ENCODE assay signal across 13 cellular contexts in genomic region chr1:33365560-33365997, GRCh38. TPM values are rescaled to one million over a fixed set of nuclear protein-coding genes. Genes with fewer than 3 reads are reported as not detected.
DNase-seq lines count a peak whose midpoint lies in the region; ATAC-seq, FAIRE-seq and TF ChIP-seq lines count a peak whose summit lies in the region.
"Had no signal": no experiment of that assay in that cellular context is flagged by ENCODE, and none has a peak within 500 bp of the region (broad histone marks: within the 10 kb centered on the region; RNA-seq: fewer than 3 reads in every experiment).

No MANE protein-coding gene starts in this region.

- intact Hi-C loops in K562 (cut with micrococcal nuclease) = loop anchor here (5.0 to 10.0 kb wide), 2 partner anchors 231 to 247 kb away; no protein-coding TSS in a partner anchor

- in situ Hi-C loops in K562 (cut with MboI) = loop anchor here (5.0 kb wide), 1 partner anchor 68 kb away; no protein-coding TSS in a partner anchor

- TF ChIP-seq RAD21 in K562 (CRISPR knock-in tag; conservative IDR thresholded peaks at IDR 0.05 in 1 of 2, IDR thresholded peaks at IDR 0.05 in 1 of 2) = no peak

- no peak overlapping the region for H3K4me2 ChIP-seq in K562 (ENCODE audit: insufficient read depth, low read length)

- CTCF ChIA-PET in K562 (lab: Yijun Ruan, JAX; ENCODE audit: low intra/inter-chr PET ratio) = interaction anchor here (1.7 kb wide), 1 partner anchor 71 kb away, joined by 7 read pairs; no protein-coding TSS in a partner anchor

- H3K27me3 ChIP-seq in K562 (ENCODE audit: control insufficient read depth in 2 of 2, insufficient read depth in 2 of 2, low read length in 2 of 2) (peaks cover 9 to 17% of the 10 kb centered on the region in 2 experiments; a peak in 4 of 5 replicates), right atrium auricular region (no peaks in the 10 kb centered on the region), MG63 (no peaks in the 10 kb centered on the region)

- TF ChIP-seq CTCF in K562 (IDR thresholded peaks at IDR 0.05 in 2 of 3, conservative IDR thresholded peaks at IDR 0.05 in 1 of 3; ENCODE audit: insufficient read depth in 2 of 3, low read depth in 1 of 3, low read length in 3 of 3) (no peak), right atrium auricular region (IDR thresholded peaks at IDR 0.05) (no peak)

- H3K36me3 ChIP-seq in K562 (ENCODE audit: control insufficient read depth, insufficient read depth, low read length) = no peaks in the 10 kb centered on the region
- H3K36me3 ChIP-seq in right atrium auricular region = no peaks in the 10 kb centered on the region
- no peaks in the 10 kb centered on the region for H3K36me3 ChIP-seq in MG63

- peaks cover 37% of the 10 kb centered on the region for H4K20me1 ChIP-seq in K562 (replicated peaks; ENCODE audit: control insufficient read depth, insufficient read depth, low read length)

- DNase-seq in EH (ENCODE audit: low read depth) (peak; percentile 84), K562 (ENCODE audit: extremely low read depth in 1 of 4, low spot score in 3 of 4) (no peak), right atrium auricular region (ENCODE audit: low spot score) (no peak), renal cortical epithelial cell (ENCODE audit: low read depth) (peak; percentile 81), MG63 (no peak), DMS53 treated with DMSO at 0.1 percent for 48 hours (lab: John Stamatoyannopoulos, UW; ENCODE audit: unreplicated experiment) (no peak)
- DNase-seq: natural killer cell, NCI-H2081 had no signal

- no peaks in the 10 kb centered on the region for H3K79me2 ChIP-seq in K562 (ENCODE audit: control insufficient read depth, insufficient read depth, low read length)

- H3K9ac ChIP-seq in K562 (ENCODE audit: insufficient read depth in 1 of 2, low read depth in 2 of 2, low read length in 2 of 2) = 0 out of 4 replicates have a peak overlapping the region, but pooled peaks of 1 of the 2 experiments have one; percentile 39

- H3K9me1 ChIP-seq in K562 (ENCODE audit: control insufficient read depth, insufficient read depth, low read length) = no peaks in the 10 kb centered on the region

- H3K4me1 ChIP-seq in K562 (replicated peaks in 1 of 2; ENCODE audit: control insufficient read depth in 2 of 2, insufficient read depth in 2 of 2, low read length in 2 of 2) (peaks cover 7 to 28% of the 10 kb centered on the region in 2 experiments), right atrium auricular region (peaks cover 0 to 74% of the 10 kb centered on the region in 2 donors)

- no peak for FAIRE-seq in K562 (lab: Jason Lieb, UNC)
- FAIRE-seq: endothelial cell of umbilical vein, GM12892 had no signal

- no peak overlapping the region for H3K4me3 ChIP-seq in K562
- H3K4me3 ChIP-seq in right atrium auricular region = no peak overlapping the region
- H3K4me3 ChIP-seq in MG63 = no peak overlapping the region

- ATAC-seq in K562 (no peak), GM18868 (IDR thresholded peaks at IDR 0.05; ENCODE audit: unreplicated experiment) (no peak), GM18873 (IDR thresholded peaks at IDR 0.05; ENCODE audit: low FRiP score, unreplicated experiment) (no peak)
- ATAC-seq: natural killer cell had no signal

- TF ChIP-seq EP300 in K562 (IDR thresholded peaks at IDR 0.05; ENCODE audit: low read length) = no peak

- no TSS peak for BruUV-seq in K562 (replicated peaks; lab: Mats Ljungman, UMichigan)

- no peak overlapping the region for H2AFZ ChIP-seq in K562 (ENCODE audit: low read depth, low read length)

- H3K9me3 ChIP-seq in K562 (replicated peaks; ENCODE audit: control insufficient read depth, insufficient read depth, low read depth, low read length) = no peaks in the 10 kb centered on the region
- H3K9me3 ChIP-seq in right atrium auricular region = no peaks in the 10 kb centered on the region
- no peaks in the 10 kb centered on the region for H3K9me3 ChIP-seq in MG63

- 39% methylated on average over 9 of the region's 9 CpGs for WGBS in K562 (ENCODE audit: insufficient coverage, low coverage, missing lambda C conversion rate)

- TF ChIP-seq POLR2A in K562 (conservative IDR thresholded peaks at IDR 0.05) = no peak

- POLR2A ChIA-PET in K562 (lab: Yijun Ruan, JAX) = interaction anchor here (0.6 kb wide), 1 partner anchor 65 kb away, joined by 5 read pairs; no protein-coding TSS in a partner anchor

- H3K27ac ChIP-seq in K562 (ENCODE audit: extremely low read depth, low read depth, low read length) (no peak overlapping the region), right atrium auricular region (peak overlapping the region; percentile 87 to 89)
- H3K27ac ChIP-seq: C4-2B had no signal

TF ChIP-seq in K562, 482 proteins besides CTCF, POLR2A, EP300 and RAD21:
- TF ChIP-seq NR2C2 (CRISPR knock-in tag; IDR thresholded peaks at IDR 0.05) (no peak), NR2C2 (tag; IDR thresholded peaks at IDR 0.05) (peak; percentile 60; the same call in 1 of the 2 replicates), TFE3 (CRISPR knock-in tag; IDR thresholded peaks at IDR 0.05) (no peak), ZBTB33 (CRISPR knock-in tag; IDR thresholded peaks at IDR 0.05) (0 out of 2 replicates have a peak, but pooled peaks have one; percentile 48)

RNA-seq across cellular contexts. Expression of gene A3GALT2, which starts 44.7 kb away (rescaled TPM):
- total RNA-seq in K562 (2011; cell fraction: chromatin; rRNA removed; ENCODE audit: low replicate concordance) = not detected in 2 replicates
- not detected in 2 replicates for total RNA-seq in K562 (2011; cell fraction: nucleolus; rRNA removed)
- not detected in 2 replicates for total RNA-seq in K562 (2011; cell fraction: nucleoplasm; rRNA removed)
- total RNA-seq in K562 (2014; rRNA removed) (not detected in 2 replicates), K562 (2014; rRNA removed; fragmentation: Illumina TruSeq; extraction: Trizol) (not detected in 2 replicates), K562 (2015; rRNA removed; fragmentation: Illumina TruSeq; extraction: Trizol) (not detected in 2 replicates), K562 (2021) (not detected in 2 replicates), right atrium auricular region (not detected), renal cortical epithelial cell (not detected in 2 replicates)
- polyA plus RNA-seq in K562 (2011; rRNA removed) (not detected in 2 replicates), K562 (2014; fragmentation: Illumina TruSeq; extraction: Trizol) (not detected in 2 replicates), K562 (2014; fragmentation: Nextera tagmentation; extraction: Ambion mirVana) (not detected), K562 (2014; rRNA removed) (not detected in 2 replicates)
- not detected in 2 replicates for polyA plus RNA-seq in K562 (2011; cell fraction: cytosol; rRNA removed)
- polyA plus RNA-seq in K562 (2011; cell fraction: nucleus; rRNA removed) = not detected in 2 replicates
- polyA plus RNA-seq in K562 (2012) = not detected in 2 replicates
- polyA minus RNA-seq in K562 (2011; rRNA and poly(A)+ RNA removed) = not detected in 2 replicates
- not detected in 2 replicates for polyA minus RNA-seq in K562 (2011; cell fraction: cytosol; rRNA and poly(A)+ RNA removed)
- not detected in 2 replicates for polyA minus RNA-seq in K562 (2011; cell fraction: nucleus; rRNA and poly(A)+ RNA removed)
- total RNA-seq in MG63 (2014; rRNA removed; shearing (Covaris generic); ENCODE audit: low replicate concordance) = not detected in 2 replicates
- total RNA-seq: endothelial cell of umbilical vein, natural killer cell had no signal
- polyA plus RNA-seq: endothelial cell of umbilical vein had no signal

Comparison
In these comparisons a context has a peak if more than half of its experiments do, and no peak if none do; other contexts are left out.
1. DNase-seq: peak in EH (single experiment) and renal cortical epithelial cell (single experiment); none in K562 (0 of 4), right atrium auricular region (single experiment), MG63 (single experiment) and DMS53 treated with DMSO at 0.1 percent for 48 hours (single experiment).